In the genomic region with DNA sequence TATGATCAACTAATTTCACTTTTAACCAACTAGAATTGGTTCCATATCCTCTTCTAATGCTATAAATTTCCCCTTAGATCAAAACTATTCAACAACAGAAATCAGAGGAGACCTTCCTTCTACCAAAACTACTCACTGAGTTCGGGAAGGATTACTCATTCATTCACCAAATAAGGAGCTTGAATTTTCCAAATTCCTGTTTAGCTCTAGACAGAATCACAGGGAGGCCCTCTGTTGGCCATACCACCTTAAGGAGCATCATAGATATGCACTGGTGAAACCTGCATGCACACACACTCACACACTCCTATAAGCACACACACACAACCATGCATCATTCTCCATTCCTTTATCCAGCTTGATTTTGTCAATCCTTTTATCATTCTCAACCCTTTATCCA, we compare ENCODE assay signal across 14 cellular contexts. TPM values are rescaled to one million over a fixed set of nuclear protein-coding genes. Genes with fewer than 3 reads are reported as not detected.
A peak's percentile ranks its signal among the peaks of the same experiment; 100 is the strongest.
DNase-seq lines count a peak whose midpoint lies in the region; ATAC-seq, FAIRE-seq and TF ChIP-seq lines count a peak whose summit lies in the region.
"Had no signal": no experiment of that assay in that cellular context is flagged by ENCODE, and none has a peak within 500 bp of the region (broad histone marks: within the 10 kb centered on the region; RNA-seq: fewer than 3 reads in every experiment).

No MANE protein-coding gene starts in this region.

- in situ Hi-C loops in HepG2 (cut with HindIII; ENCODE audit: extremely low pct_ligation_motif_present, low pct_unique_long_range_greater_than_20kb), result no loop called here

- H3K4me3 ChIP-seq in HCT116 (replicated peaks in 1 of 2; ENCODE audit: low read depth in 1 of 2, low read length in 2 of 2), result no peak overlapping the region
- H3K4me3 ChIP-seq in HepG2 (replicated peaks in 1 of 3; ENCODE audit: insufficient read depth in 1 of 3, low read depth in 2 of 3, low read length in 3 of 3), result no peak overlapping the region
- H3K4me3 ChIP-seq: thyroid gland had no signal

- peak; percentile 4 for FAIRE-seq in HepG2 (lab: Jason Lieb, UNC)
- FAIRE-seq: H1, islet of Langerhans had no signal

- H3K27me3 ChIP-seq in HCT116 (ENCODE audit: insufficient read depth, low read length), result no peaks in the 10 kb centered on the region
- H3K27me3 ChIP-seq in HepG2 (ENCODE audit: control insufficient read depth in 1 of 2, insufficient read depth in 2 of 2, low read length in 2 of 2), result no peaks in the 10 kb centered on the region
- H3K27me3 ChIP-seq: thyroid gland had no signal

- H2AFZ ChIP-seq in HCT116 (ENCODE audit: low read depth, low read length, poor library complexity, severe bottlenecking), result no peak overlapping the region
- H2AFZ ChIP-seq in HepG2 (ENCODE audit: low read length), result no peak overlapping the region

- H3K27ac ChIP-seq in HCT116 (ENCODE audit: low read depth, low read length), result no peak overlapping the region
- H3K27ac ChIP-seq in HepG2 (ENCODE audit: extremely low read length, insufficient read depth, low read length), result no peak overlapping the region
- H3K27ac ChIP-seq: thyroid gland had no signal

- RAD21 ChIA-PET in HCT116 (lab: Charles Lee; ENCODE audit: low non-redundant PET in 1 of 2, low total read pairs in 2 of 2, uncharacterized antibody in 2 of 2, unreplicated experiment in 2 of 2), result no interaction called here

- CTCF ChIA-PET in HCT116 (lab: Charles Lee), result no interaction called here
- CTCF ChIA-PET in HepG2 (lab: Yijun Ruan, JAX; ENCODE audit: low intra/inter-chr PET ratio, low total read pairs), result no interaction called here

- peaks cover 0 to 4% of the 10 kb centered on the region in 2 experiments; a peak in 2 of 4 replicates for H3K4me1 ChIP-seq in HCT116 (ENCODE audit: control insufficient read depth in 1 of 2, insufficient read depth in 2 of 2, low read length in 2 of 2)
- peaks cover 4% of the 10 kb centered on the region; the same call in 1 of the 2 replicates for H3K4me1 ChIP-seq in HepG2 (ENCODE audit: insufficient read depth, low read length)
- H3K4me1 ChIP-seq: thyroid gland had no signal

- no peak overlapping the region for H3K4me2 ChIP-seq in HCT116 (ENCODE audit: low read length)
- no peak overlapping the region for H3K4me2 ChIP-seq in HepG2 (ENCODE audit: low read depth, low read length)

- TF ChIP-seq EP300 in HepG2 (IDR thresholded peaks at IDR 0.05; ENCODE audit: low read depth in 2 of 2, low read length in 2 of 2), result no peak
- no peak for TF ChIP-seq EP300 in HepG2 (CRISPR knock-in tag; IDR thresholded peaks at IDR 0.05; ENCODE audit: borderline replicate concordance)

- TF ChIP-seq CTCF in HCT116 (IDR thresholded peaks at IDR 0.05 in 2 of 3, conservative IDR thresholded peaks at IDR 0.05 in 1 of 3; ENCODE audit: borderline replicate concordance in 1 of 3, insufficient read depth in 1 of 3, low read depth in 2 of 3, low read length in 2 of 3) (no peak), HepG2 (CRISPR knock-in tag; IDR thresholded peaks at IDR 0.05) (no peak)

- POLR2A ChIA-PET in HCT116 (lab: Charles Lee) (no interaction called here), HepG2 (lab: Yijun Ruan, JAX) (no interaction called here)

- peak; percentile 11; the same call in 1 of the 2 replicates for TF ChIP-seq RAD21 in HCT116 (IDR thresholded peaks at IDR 0.05; ENCODE audit: low read depth)
- TF ChIP-seq RAD21 in HepG2 (CRISPR knock-in tag; IDR thresholded peaks at IDR 0.05), result no peak

- intact Hi-C loops in HCT116 (cut with micrococcal nuclease), result no loop called here
- intact Hi-C loops in HepG2 (cut with micrococcal nuclease; ENCODE audit: unreplicated experiment), result no loop called here

- no peak overlapping the region for H3K9ac ChIP-seq in HCT116 (ENCODE audit: low read length)
- H3K9ac ChIP-seq in HepG2 (ENCODE audit: insufficient read depth, low read depth, low read length), result no peak overlapping the region

- BruUV-seq in HCT116 (replicated peaks; lab: Mats Ljungman, UMichigan) (no TSS peak), HepG2 (replicated peaks; lab: Mats Ljungman, UMichigan) (no TSS peak)

- peak; percentile 76 for DNase-seq in AG20443 (ENCODE audit: low spot score)
- no peak for DNase-seq in HCT116 (ENCODE audit: low read depth, low spot score)
- peak; percentile 78 for DNase-seq in astrocyte of the hippocampus (ENCODE audit: low read depth, low spot score)
- DNase-seq in HepG2 (ENCODE audit: low spot score), result no peak
- no peak for DNase-seq in T-helper 9 cell
- no peak for DNase-seq in NCI-H1694 treated with DMSO at 0.1 percent for 48 hours (lab: John Stamatoyannopoulos, UW)
- DNase-seq in MV-4-11 (lab: John Stamatoyannopoulos, UW), result no peak
- DNase-seq: activated B cell treated with CpG ODN at 0.5 μM for 24 hours, cerebellar nuclear complex, NCI-H748 treated with DMSO at 0.1 percent for 48 hours, thyroid gland had no signal

- no peaks in the 10 kb centered on the region for H3K9me3 ChIP-seq in HCT116 (ENCODE audit: control insufficient read depth in 1 of 2, insufficient read depth in 1 of 2, low read depth in 1 of 2, low read length in 2 of 2)
- no peaks in the 10 kb centered on the region for H3K9me3 ChIP-seq in HepG2 (ENCODE audit: low read length)
- H3K9me3 ChIP-seq: thyroid gland had no signal

- WGBS in HepG2 (ENCODE audit: low lambda C conversion rate), result 73% methylated on average over 1 of the region's 1 CpG

- H3K36me3 ChIP-seq in HCT116 (ENCODE audit: control insufficient read depth in 1 of 2, insufficient read depth in 2 of 2, low read length in 2 of 2) (peaks cover 4 to 5% of the 10 kb centered on the region in 2 experiments; a peak in 2 of 4 replicates), HepG2 (replicated peaks in 1 of 2; ENCODE audit: control insufficient read depth in 1 of 2, insufficient read depth in 2 of 2, low read length in 2 of 2) (peaks cover 12 to 33% of the 10 kb centered on the region in 2 experiments)

- H4K20me1 ChIP-seq in HCT116 (ENCODE audit: insufficient read depth) (0 out of 2 replicates have a peak, but pooled peaks cover 3% of the 10 kb centered on the region), HepG2 (ENCODE audit: insufficient read depth, low read length) (no peaks in the 10 kb centered on the region)

- H3K79me2 ChIP-seq in HCT116 (ENCODE audit: insufficient read depth, low read length) (peaks cover 4% of the 10 kb centered on the region; the same call in 1 of the 2 replicates), HepG2 (ENCODE audit: insufficient read depth, low read length) (no peaks in the 10 kb centered on the region)

- ATAC-seq in HCT116, result peak; percentile 59
- peak; percentile 41; the same call in 1 of the 3 replicates for ATAC-seq in HepG2
- ATAC-seq in GM18520 (IDR thresholded peaks at IDR 0.05; ENCODE audit: unreplicated experiment), result no peak

- H3K9me2 ChIP-seq in HCT116 (ENCODE audit: insufficient read depth), result no peaks in the 10 kb centered on the region

- TF ChIP-seq POLR2A in HCT116 (IDR thresholded peaks at IDR 0.05; ENCODE audit: borderline replicate concordance, extremely low read depth, insufficient read depth, insufficient read length), result no peak
- TF ChIP-seq POLR2A in HepG2 (IDR thresholded peaks at IDR 0.05; ENCODE audit: insufficient read depth in 1 of 2, low read depth in 2 of 2, low read length in 2 of 2), result no peak

TF ChIP-seq in HCT116, 20 proteins besides CTCF, POLR2A, EP300 and RAD21:
- TF ChIP-seq SRF (IDR thresholded peaks at IDR 0.05; ENCODE audit: low read depth) (peak; percentile 52; the same call in 1 of the 2 replicates), TCF7L2 (IDR thresholded peaks at IDR 0.05; ENCODE audit: borderline replicate concordance, extremely low read depth, insufficient read depth, insufficient read length) (no peak)
- TF ChIP-seq, protein P1, sequence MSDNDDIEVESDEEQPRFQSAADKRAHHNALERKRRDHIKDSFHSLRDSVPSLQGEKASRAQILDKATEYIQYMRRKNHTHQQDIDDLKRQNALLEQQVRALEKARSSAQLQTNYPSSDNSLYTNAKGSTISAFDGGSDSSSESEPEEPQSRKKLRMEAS (IDR thresholded peaks at IDR 0.05), result no peak

TF ChIP-seq in HepG2, 621 proteins besides CTCF, POLR2A, EP300 and RAD21:
- TF ChIP-seq STAG1 (CRISPR knock-in tag; IDR thresholded peaks at IDR 0.05) (peak; percentile 31; the same call in 1 of the 2 replicates), KLF6 (CRISPR knock-in tag; IDR thresholded peaks at IDR 0.05) (no peak)

RNA-seq across cellular contexts. Expression of a gene that starts 49.0 kb away (rescaled TPM):
- total RNA-seq in HCT116 (2021; ENCODE audit: unreplicated experiment) (49.2 TPM), HepG2 (2016; rRNA removed; fragmentation: Illumina TruSeq; extraction: Trizol) (64.9 and 79.4 TPM in 2 replicates)
- 23.9 and 32.5 TPM in 2 replicates for polyA plus RNA-seq in HCT116 (2012)
- 33.0 and 34.5 TPM in 2 replicates for total RNA-seq in HepG2 (2016; cell fraction: cytosol; rRNA removed; fragmentation: Illumina TruSeq; extraction: Trizol; ENCODE audit: low read depth)
- total RNA-seq in HepG2 (2016; cell fraction: insoluble cytoplasmic fraction; rRNA removed; fragmentation: Illumina TruSeq; extraction: Trizol), result 65.0 and 77.2 TPM in 2 replicates
- 28.2 and 33.3 TPM in 2 replicates for total RNA-seq in HepG2 (2016; cell fraction: membrane; rRNA removed; fragmentation: Illumina TruSeq; extraction: Trizol)
- 40.6 and 43.6 TPM in 2 replicates for total RNA-seq in HepG2 (2016; cell fraction: nucleus; rRNA removed; fragmentation: Illumina TruSeq; extraction: Trizol)
- polyA plus RNA-seq in HepG2 (2011; rRNA removed), result 13.5 and 21.4 TPM in 2 replicates
- polyA plus RNA-seq in HepG2 (2011; cell fraction: cytosol; rRNA removed), result 12.9 and 15.9 TPM in 2 replicates
- polyA plus RNA-seq in HepG2 (2011; cell fraction: nucleus; rRNA removed), result 3.4 and 4.4 TPM in 2 replicates
- 27.9 and 45.3 TPM in 2 replicates for polyA plus RNA-seq in HepG2 (2012)
- polyA plus RNA-seq in HepG2 (2016; cell fraction: cytosol; fragmentation: Illumina TruSeq; extraction: Trizol; ENCODE audit: low read depth), result 10.9 and 11.1 TPM in 2 replicates
- 70.4 and 76.1 TPM in 2 replicates for polyA plus RNA-seq in HepG2 (2016; cell fraction: insoluble cytoplasmic fraction; fragmentation: Illumina TruSeq; extraction: Trizol; ENCODE audit: low read depth)
- 20.7 and 22.2 TPM in 2 replicates for polyA plus RNA-seq in HepG2 (2016; cell fraction: membrane; fragmentation: Illumina TruSeq; extraction: Trizol; ENCODE audit: low read depth)
- polyA plus RNA-seq in HepG2 (2016; cell fraction: nucleus; fragmentation: Illumina TruSeq; extraction: Trizol; ENCODE audit: insufficient read depth, low read depth), result 25.5 and 26.9 TPM in 2 replicates
- 5.1 and 7.9 TPM in 2 replicates for polyA minus RNA-seq in HepG2 (2011; rRNA and poly(A)+ RNA removed; ENCODE audit: low replicate concordance)
- polyA minus RNA-seq in HepG2 (2011; cell fraction: cytosol; rRNA and poly(A)+ RNA removed), result 20.6 and 21.5 TPM in 2 replicates
- 30.3 and 32.4 TPM in 2 replicates for polyA minus RNA-seq in HepG2 (2011; cell fraction: nucleus; rRNA and poly(A)+ RNA removed)

Comparison
In these comparisons a context has a peak if more than half of its experiments do, and no peak if none do; other contexts are left out.
1. DNase-seq: peak in AG20443 (single experiment) and astrocyte of the hippocampus (single experiment); none in HCT116 (single experiment), HepG2 (single experiment), T-helper 9 cell (single experiment), NCI-H1694 treated with DMSO at 0.1 percent for 48 hours (single experiment) and MV-4-11 (single experiment).